ENCODE assay signal across 1 cellular context in the genomic region with DNA sequence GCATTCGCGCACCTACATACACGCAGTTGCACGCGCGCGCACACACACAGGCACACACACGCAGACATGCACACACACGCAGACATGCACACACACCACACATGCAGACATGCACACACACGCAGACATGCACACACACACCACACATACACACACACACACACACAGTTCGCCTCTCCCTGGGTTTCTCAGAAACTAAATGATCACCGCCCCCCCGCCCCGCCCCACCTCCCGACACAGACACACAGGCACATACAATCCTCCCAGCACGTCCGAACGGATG.
TF ChIP-seq lines count a peak whose summit lies in the region.

No MANE protein-coding gene starts in this region.

TF ChIP-seq in SK-N-SH, 30 proteins besides CTCF, POLR2A, EP300 and RAD21 (continued from another document):
- TF ChIP-seq, protein P1, sequence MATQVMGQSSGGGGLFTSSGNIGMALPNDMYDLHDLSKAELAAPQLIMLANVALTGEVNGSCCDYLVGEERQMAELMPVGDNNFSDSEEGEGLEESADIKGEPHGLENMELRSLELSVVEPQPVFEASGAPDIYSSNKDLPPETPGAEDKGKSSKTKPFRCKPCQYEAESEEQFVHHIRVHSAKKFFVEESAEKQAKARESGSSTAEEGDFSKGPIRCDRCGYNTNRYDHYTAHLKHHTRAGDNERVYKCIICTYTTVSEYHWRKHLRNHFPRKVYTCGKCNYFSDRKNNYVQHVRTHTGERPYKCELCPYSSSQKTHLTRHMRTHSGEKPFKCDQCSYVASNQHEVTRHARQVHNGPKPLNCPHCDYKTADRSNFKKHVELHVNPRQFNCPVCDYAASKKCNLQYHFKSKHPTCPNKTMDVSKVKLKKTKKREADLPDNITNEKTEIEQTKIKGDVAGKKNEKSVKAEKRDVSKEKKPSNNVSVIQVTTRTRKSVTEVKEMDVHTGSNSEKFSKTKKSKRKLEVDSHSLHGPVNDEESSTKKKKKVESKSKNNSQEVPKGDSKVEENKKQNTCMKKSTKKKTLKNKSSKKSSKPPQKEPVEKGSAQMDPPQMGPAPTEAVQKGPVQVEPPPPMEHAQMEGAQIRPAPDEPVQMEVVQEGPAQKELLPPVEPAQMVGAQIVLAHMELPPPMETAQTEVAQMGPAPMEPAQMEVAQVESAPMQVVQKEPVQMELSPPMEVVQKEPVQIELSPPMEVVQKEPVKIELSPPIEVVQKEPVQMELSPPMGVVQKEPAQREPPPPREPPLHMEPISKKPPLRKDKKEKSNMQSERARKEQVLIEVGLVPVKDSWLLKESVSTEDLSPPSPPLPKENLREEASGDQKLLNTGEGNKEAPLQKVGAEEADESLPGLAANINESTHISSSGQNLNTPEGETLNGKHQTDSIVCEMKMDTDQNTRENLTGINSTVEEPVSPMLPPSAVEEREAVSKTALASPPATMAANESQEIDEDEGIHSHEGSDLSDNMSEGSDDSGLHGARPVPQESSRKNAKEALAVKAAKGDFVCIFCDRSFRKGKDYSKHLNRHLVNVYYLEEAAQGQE (IDR thresholded peaks at IDR 0.05; ENCODE audit: low read depth, low read length): no peak
- TF ChIP-seq FOXJ3 (CRISPR knock-in tag; IDR thresholded peaks at IDR 0.05) (no peak), GATA2 (CRISPR knock-in tag; IDR thresholded peaks at IDR 0.05) (no peak), NRF1 (IDR thresholded peaks at IDR 0.05; ENCODE audit: low read depth, low read length) (no peak), RXRA (IDR thresholded peaks at IDR 0.05; ENCODE audit: borderline replicate concordance, low read depth) (no peak), GABPA (IDR thresholded peaks at IDR 0.05; ENCODE audit: low read depth) (no peak)
